ENCODE assay signal across 9 cellular contexts in genomic region chr11:34501500-34501899, GRCh38. TPM values are rescaled to one million over a fixed set of nuclear protein-coding genes. Genes with fewer than 3 reads are reported as not detected.
DNase-seq lines count a peak whose midpoint lies in the region; ATAC-seq and TF ChIP-seq lines count a peak whose summit lies in the region.
"Had no signal": no experiment of that assay in that cellular context is flagged by ENCODE, and none has a peak within 500 bp of the region (broad histone marks: within the 10 kb centered on the region; RNA-seq: fewer than 3 reads in every experiment).

No MANE protein-coding gene starts in this region.

- no peaks in the 10 kb centered on the region for H3K4me1 ChIP-seq in endodermal cell (ENCODE audit: control insufficient read depth, insufficient read depth, low read length)

- no peak overlapping the region for H3K9ac ChIP-seq in endodermal cell (ENCODE audit: extremely low read depth, low read length, poor library complexity, severe bottlenecking)

- no peaks in the 10 kb centered on the region for H3K9me3 Mint-ChIP-seq in dendritic cell treated with granulocyte-macrophage colony-stimulating factor and Interleukin-4, amounts not matched to agents 40 ng/mL and 50 ng/mL, for 4 days
- H3K9me3 Mint-ChIP-seq in endodermal cell = no peaks in the 10 kb centered on the region
- no peaks in the 10 kb centered on the region for H3K9me3 Mint-ChIP-seq in activated naive CD4-positive, alpha-beta T cell treated with anti-CD3 and anti-CD28 coated beads, Interleukin-2, amount 50 U/mL, for 72 hours

- no peaks in the 10 kb centered on the region for H3K27me3 ChIP-seq in endodermal cell (ENCODE audit: control insufficient read depth, insufficient read depth, low read length, poor library complexity, severe bottlenecking)

- peaks cover 39% of the 10 kb centered on the region for H3K4me1 Mint-ChIP-seq in dendritic cell treated with granulocyte-macrophage colony-stimulating factor and Interleukin-4, amounts not matched to agents 40 ng/mL and 50 ng/mL, for 4 days (ENCODE audit: low read depth)
- peaks cover 3% of the 10 kb centered on the region for H3K4me1 Mint-ChIP-seq in endodermal cell

- TF ChIP-seq CTCF in endodermal cell (conservative IDR thresholded peaks at IDR 0.05) = no peak

- 78 to 96% methylated on average over 3 to 4 of the region's 4 CpGs for WGBS in endodermal cell (ENCODE audit: insufficient coverage in 1 of 2, insufficient read length in 1 of 2), 2 experiments

- H3K4me3 Mint-ChIP-seq in dendritic cell treated with granulocyte-macrophage colony-stimulating factor and Interleukin-4, amounts not matched to agents 40 ng/mL and 50 ng/mL, for 4 days = peak overlapping the region; percentile 39
- no peak overlapping the region for H3K4me3 Mint-ChIP-seq in endodermal cell
- H3K4me3 Mint-ChIP-seq: activated CD8-positive, alpha-beta T cell treated with anti-CD3 and anti-CD28 coated beads, Interleukin-2, amount 10 ng/mL, durations not matched to agents 7 days and 5 days had no signal

- DNase-seq in DMS79 treated with DMSO at 0.1 percent for 48 hours (lab: John Stamatoyannopoulos, UW) = peak; percentile 73
- peak; percentile 22 for DNase-seq in NCI-H2196 (lab: John Stamatoyannopoulos, UW; ENCODE audit: unreplicated experiment)
- peak; percentile 94 for DNase-seq in non-pigmented ciliary epithelial cell (ENCODE audit: low read depth)
- DNase-seq in retina = no peak
- DNase-seq in endodermal cell = no peak
- no peak for DNase-seq in activated naive CD4-positive, alpha-beta T cell treated with anti-CD3 and anti-CD28 coated beads, Interleukin-2, amount 50 U/mL, for 72 hours (ENCODE audit: low spot score in 2 of 2)
- DNase-seq: activated CD8-positive, alpha-beta T cell treated with anti-CD3 and anti-CD28 coated beads, Interleukin-2, amount 10 ng/mL, durations not matched to agents 7 days and 5 days had no signal

- H3K9me3 ChIP-seq in endodermal cell (ENCODE audit: control insufficient read depth, low read length) = no peaks in the 10 kb centered on the region

- no peak overlapping the region for H3K27ac ChIP-seq in endodermal cell (ENCODE audit: low read depth, low read length)

- no peak for ATAC-seq in GM21528 (IDR thresholded peaks at IDR 0.05; ENCODE audit: low FRiP score, unreplicated experiment)
- ATAC-seq in activated naive CD4-positive, alpha-beta T cell treated with anti-CD3 and anti-CD28 coated beads, Interleukin-2, amount 50 U/mL, for 72 hours = no peak
- ATAC-seq: activated CD8-positive, alpha-beta T cell treated with anti-CD3 and anti-CD28 coated beads, Interleukin-2, amount 10 ng/mL, durations not matched to agents 7 days and 5 days had no signal

- intact Hi-C loops in dendritic cell treated with granulocyte-macrophage colony-stimulating factor and Interleukin-4, amounts not matched to agents 40 ng/mL and 50 ng/mL, for 4 days (cut with micrococcal nuclease) = no loop called here

- H3K36me3 ChIP-seq in endodermal cell (ENCODE audit: control insufficient read depth, insufficient read depth, low read length) = no peaks in the 10 kb centered on the region

- H3K27ac Mint-ChIP-seq in dendritic cell treated with granulocyte-macrophage colony-stimulating factor and Interleukin-4, amounts not matched to agents 40 ng/mL and 50 ng/mL, for 4 days = peak overlapping the region; percentile 82
- H3K27ac Mint-ChIP-seq in endodermal cell = no peak overlapping the region
- no peak overlapping the region for H3K27ac Mint-ChIP-seq in activated naive CD4-positive, alpha-beta T cell treated with anti-CD3 and anti-CD28 coated beads, Interleukin-2, amount 50 U/mL, for 72 hours
- H3K27ac Mint-ChIP-seq: activated CD8-positive, alpha-beta T cell treated with anti-CD3 and anti-CD28 coated beads, Interleukin-2, amount 10 ng/mL, durations not matched to agents 7 days and 5 days had no signal

- H3K4me3 ChIP-seq in endodermal cell (ENCODE audit: low read length) = no peak overlapping the region

- no peaks in the 10 kb centered on the region for H3K27me3 Mint-ChIP-seq in dendritic cell treated with granulocyte-macrophage colony-stimulating factor and Interleukin-4, amounts not matched to agents 40 ng/mL and 50 ng/mL, for 4 days
- no peaks in the 10 kb centered on the region for H3K27me3 Mint-ChIP-seq in endodermal cell (ENCODE audit: insufficient read depth)

- H3K36me3 Mint-ChIP-seq in dendritic cell treated with granulocyte-macrophage colony-stimulating factor and Interleukin-4, amounts not matched to agents 40 ng/mL and 50 ng/mL, for 4 days (ENCODE audit: low read depth) = no peaks in the 10 kb centered on the region
- H3K36me3 Mint-ChIP-seq in endodermal cell (ENCODE audit: low read depth) = no peaks in the 10 kb centered on the region
- no peaks in the 10 kb centered on the region for H3K36me3 Mint-ChIP-seq in activated naive CD4-positive, alpha-beta T cell treated with anti-CD3 and anti-CD28 coated beads, Interleukin-2, amount 50 U/mL, for 72 hours

RNA-seq across cellular contexts. Expression of gene ELF5, which starts 12.1 kb away (rescaled TPM):
- not detected for total RNA-seq in endodermal cell
- not detected for polyA plus RNA-seq in endodermal cell (2013, experiment 1 of 2)
- polyA plus RNA-seq in endodermal cell (2013, experiment 2 of 2) = not detected
- not detected for total RNA-seq in activated naive CD4-positive, alpha-beta T cell treated with anti-CD3 and anti-CD28 coated beads, Interleukin-2, amount 50 U/mL, for 72 hours
- total RNA-seq: activated CD8-positive, alpha-beta T cell treated with anti-CD3 and anti-CD28 coated beads, Interleukin-2, amount 10 ng/mL, durations not matched to agents 7 days and 5 days had no signal

Comparison
In these comparisons a context has a peak if more than half of its experiments do, and no peak if none do; other contexts are left out.
1. DNase-seq: peak in DMS79 treated with DMSO at 0.1 percent for 48 hours (single experiment), NCI-H2196 (single experiment) and non-pigmented ciliary epithelial cell (single experiment); none in retina (single experiment), endodermal cell (single experiment) and activated naive CD4-positive, alpha-beta T cell treated with anti-CD3 and anti-CD28 coated beads, Interleukin-2, amount 50 U/mL, for 72 hours (0 of 2).